ENCODE assay signal across 1 cellular context in the genomic region with DNA sequence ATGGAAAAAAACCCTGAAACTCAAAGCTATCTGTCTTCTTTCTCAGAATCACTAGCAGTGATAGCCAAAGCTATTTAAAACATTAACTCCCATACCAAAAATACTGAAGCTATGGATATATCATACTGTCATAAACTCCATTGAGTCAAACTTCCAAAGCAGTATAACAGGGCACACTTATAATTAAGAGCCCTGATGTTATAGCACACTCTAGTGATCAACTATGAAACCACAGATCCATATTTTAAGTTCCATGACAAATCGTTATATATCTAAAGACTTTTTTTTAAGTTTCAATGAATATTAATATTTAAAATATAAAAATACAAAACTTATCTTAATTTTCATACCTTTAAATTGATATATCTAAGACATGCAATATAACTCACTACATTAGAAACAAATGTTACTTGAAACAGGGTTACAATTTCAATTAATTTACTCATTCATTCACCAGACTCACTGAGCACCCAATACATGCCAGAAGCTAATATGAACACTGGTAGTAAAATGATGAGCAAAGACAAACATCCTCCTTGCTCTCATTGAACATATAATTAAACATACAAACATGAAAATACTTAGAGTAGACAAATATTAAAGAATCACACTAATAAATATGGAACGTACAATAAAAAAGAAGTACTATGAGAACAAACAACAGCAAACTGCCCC.
TF ChIP-seq lines count a peak whose summit lies in the region.

No MANE protein-coding gene starts in this region.

TF ChIP-seq in H1, 55 proteins besides CTCF, POLR2A, EP300 and RAD21 (continued from another document):
- TF ChIP-seq FOSL1 (IDR thresholded peaks at IDR 0.05; ENCODE audit: insufficient read depth, low read depth, low read length), result no peak
- TF ChIP-seq KDM1A (IDR thresholded peaks at IDR 0.05; ENCODE audit: borderline replicate concordance, low read length), result no peak
- TF ChIP-seq, protein P1, sequence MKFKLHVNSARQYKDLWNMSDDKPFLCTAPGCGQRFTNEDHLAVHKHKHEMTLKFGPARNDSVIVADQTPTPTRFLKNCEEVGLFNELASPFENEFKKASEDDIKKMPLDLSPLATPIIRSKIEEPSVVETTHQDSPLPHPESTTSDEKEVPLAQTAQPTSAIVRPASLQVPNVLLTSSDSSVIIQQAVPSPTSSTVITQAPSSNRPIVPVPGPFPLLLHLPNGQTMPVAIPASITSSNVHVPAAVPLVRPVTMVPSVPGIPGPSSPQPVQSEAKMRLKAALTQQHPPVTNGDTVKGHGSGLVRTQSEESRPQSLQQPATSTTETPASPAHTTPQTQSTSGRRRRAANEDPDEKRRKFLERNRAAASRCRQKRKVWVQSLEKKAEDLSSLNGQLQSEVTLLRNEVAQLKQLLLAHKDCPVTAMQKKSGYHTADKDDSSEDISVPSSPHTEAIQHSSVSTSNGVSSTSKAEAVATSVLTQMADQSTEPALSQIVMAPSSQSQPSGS (IDR thresholded peaks at IDR 0.05; ENCODE audit: low read length), result no peak
- no peak for TF ChIP-seq SIN3A (conservative IDR thresholded peaks at IDR 0.05 in 1 of 2, IDR thresholded peaks at IDR 0.05 in 1 of 2; ENCODE audit: low read depth in 1 of 2, low read length in 2 of 2)
- TF ChIP-seq SP1 (IDR thresholded peaks at IDR 0.05; ENCODE audit: low read depth, low read length), result no peak
- TF ChIP-seq CREB1 (IDR thresholded peaks at IDR 0.05), result no peak
